2 cellular contexts compared by ENCODE assay signal in genomic region chr1:201490708-201491131, GRCh38.
TF ChIP-seq lines count a peak whose summit lies in the region.

No MANE protein-coding gene starts in this region.

TF ChIP-seq in liver, 16 proteins besides CTCF, POLR2A, EP300 and RAD21:
- no peak for TF ChIP-seq FOXA2 (IDR thresholded peaks at IDR 0.05)
- TF ChIP-seq NR2F2 (IDR thresholded peaks at IDR 0.05), result peak; percentile 20

TF ChIP-seq in HepG2, 621 proteins besides CTCF, POLR2A, EP300 and RAD21:
- no peak for TF ChIP-seq ISX (CRISPR knock-in tag; conservative IDR thresholded peaks at IDR 0.05)
- TF ChIP-seq FOXK2 (IDR thresholded peaks at IDR 0.05), result no peak
- no peak for TF ChIP-seq ZNF225 (CRISPR knock-in tag; IDR thresholded peaks at IDR 0.05)
- TF ChIP-seq ZNF20 (CRISPR knock-in tag; IDR thresholded peaks at IDR 0.05), result no peak
- TF ChIP-seq ARID3A (IDR thresholded peaks at IDR 0.05; ENCODE audit: low read depth, low read length), result no peak
- no peak for TF ChIP-seq KLF16 (CRISPR knock-in tag; IDR thresholded peaks at IDR 0.05)
- no peak for TF ChIP-seq HDAC1 (CRISPR knock-in tag; IDR thresholded peaks at IDR 0.05)
- no peak for TF ChIP-seq ZNF468 (CRISPR knock-in tag; IDR thresholded peaks at IDR 0.05)
- TF ChIP-seq TFE3 (CRISPR knock-in tag; IDR thresholded peaks at IDR 0.05), result no peak
- TF ChIP-seq ZNF12 (CRISPR knock-in tag; IDR thresholded peaks at IDR 0.05), result no peak
- no peak for TF ChIP-seq TCF7L2 (IDR thresholded peaks at IDR 0.05; ENCODE audit: low read depth, low read length)
- no peak for TF ChIP-seq TBL1XR1 (IDR thresholded peaks at IDR 0.05; ENCODE audit: borderline replicate concordance, low read length, partially characterized antibody)
- TF ChIP-seq, protein P1, sequence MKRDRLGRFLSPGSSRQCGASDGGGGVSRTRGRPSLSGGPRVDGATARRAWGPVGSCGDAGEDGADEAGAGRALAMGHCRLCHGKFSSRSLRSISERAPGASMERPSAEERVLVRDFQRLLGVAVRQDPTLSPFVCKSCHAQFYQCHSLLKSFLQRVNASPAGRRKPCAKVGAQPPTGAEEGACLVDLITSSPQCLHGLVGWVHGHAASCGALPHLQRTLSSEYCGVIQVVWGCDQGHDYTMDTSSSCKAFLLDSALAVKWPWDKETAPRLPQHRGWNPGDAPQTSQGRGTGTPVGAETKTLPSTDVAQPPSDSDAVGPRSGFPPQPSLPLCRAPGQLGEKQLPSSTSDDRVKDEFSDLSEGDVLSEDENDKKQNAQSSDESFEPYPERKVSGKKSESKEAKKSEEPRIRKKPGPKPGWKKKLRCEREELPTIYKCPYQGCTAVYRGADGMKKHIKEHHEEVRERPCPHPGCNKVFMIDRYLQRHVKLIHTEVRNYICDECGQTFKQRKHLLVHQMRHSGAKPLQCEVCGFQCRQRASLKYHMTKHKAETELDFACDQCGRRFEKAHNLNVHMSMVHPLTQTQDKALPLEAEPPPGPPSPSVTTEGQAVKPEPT (CRISPR knock-in tag; IDR thresholded peaks at IDR 0.05; ENCODE audit: low read depth), result no peak
- no peak for TF ChIP-seq TP53 (CRISPR knock-in tag; conservative IDR thresholded peaks at IDR 0.05)
- no peak for TF ChIP-seq TOPORS (CRISPR knock-in tag; IDR thresholded peaks at IDR 0.05)
